1 cellular context compared by ENCODE assay signal in genomic region chr4:73705721-73706120, GRCh38.
TF ChIP-seq lines count a peak whose summit lies in the region.

No MANE protein-coding gene starts in this region.

TF ChIP-seq in WTC11, 78 proteins besides CTCF, POLR2A, EP300 and RAD21 (continued from another document):
- TF ChIP-seq USF2 (CRISPR knock-in tag; IDR thresholded peaks at IDR 0.05) (no peak), IRF1 (CRISPR knock-in tag; IDR thresholded peaks at IDR 0.05) (no peak), AR (CRISPR knock-in tag; IDR thresholded peaks at IDR 0.05) (no peak), GTF2I (CRISPR knock-in tag; conservative IDR thresholded peaks at IDR 0.05) (no peak), ZNF671 (CRISPR knock-in tag; IDR thresholded peaks at IDR 0.05) (no peak), FOXP4 (CRISPR knock-in tag; IDR thresholded peaks at IDR 0.05) (no peak), ZNF425 (CRISPR knock-in tag; conservative IDR thresholded peaks at IDR 0.05) (no peak), ZNF532 (CRISPR knock-in tag; IDR thresholded peaks at IDR 0.05; ENCODE audit: borderline replicate concordance) (no peak), ZBTB43 (CRISPR knock-in tag; IDR thresholded peaks at IDR 0.05) (no peak), ATF1 (CRISPR knock-in tag; IDR thresholded peaks at IDR 0.05) (no peak), TCF7 (CRISPR knock-in tag; IDR thresholded peaks at IDR 0.05; ENCODE audit: low read depth) (no peak), NR1H2 (CRISPR knock-in tag; IDR thresholded peaks at IDR 0.05) (no peak), MAX (CRISPR knock-in tag; IDR thresholded peaks at IDR 0.05) (no peak), JAZF1 (CRISPR knock-in tag; IDR thresholded peaks at IDR 0.05) (no peak)
